1 cellular context compared by ENCODE assay signal in the genomic region with DNA sequence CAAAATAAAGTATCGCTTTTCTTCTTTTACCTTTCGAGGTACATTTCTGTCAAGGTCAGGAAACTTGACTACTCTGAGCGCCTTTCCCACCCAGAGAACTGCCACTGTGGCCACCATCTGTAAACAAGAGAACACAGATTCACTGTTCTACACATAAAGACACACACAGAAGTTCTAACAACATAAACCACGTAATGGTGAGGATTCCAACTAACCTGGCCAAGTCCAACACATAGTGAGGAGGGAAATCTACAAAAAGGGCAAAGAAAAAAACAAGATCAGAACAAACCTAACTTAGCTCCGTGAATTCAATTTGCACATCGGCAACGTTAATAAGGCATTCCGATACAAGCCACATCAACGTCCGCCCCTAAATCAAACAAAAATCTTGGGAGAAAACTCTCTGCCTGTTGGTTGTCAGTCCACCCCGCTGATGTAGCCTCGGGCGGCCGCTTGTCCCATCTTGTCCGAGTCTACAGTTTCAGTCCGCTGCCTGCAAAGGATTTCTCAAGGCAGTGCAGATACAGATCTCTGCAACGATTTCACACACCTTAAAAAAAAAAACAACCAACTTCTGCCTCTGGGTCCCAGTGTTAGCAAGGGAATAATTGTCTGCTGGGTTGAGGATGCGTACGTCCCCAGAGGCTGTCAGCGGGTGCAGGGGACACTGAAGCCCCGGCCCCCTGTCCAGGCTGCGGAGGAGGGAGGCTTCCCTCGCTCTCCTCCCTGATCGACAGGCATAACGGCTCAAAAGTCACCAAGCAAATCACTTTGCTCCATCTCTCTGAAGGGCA.
TF ChIP-seq lines count a peak whose summit lies in the region.

No MANE protein-coding gene starts in this region.

TF ChIP-seq in HepG2, 621 proteins besides CTCF, POLR2A, EP300 and RAD21 (continued from another document and continues in another):
- TF ChIP-seq, protein P1, sequence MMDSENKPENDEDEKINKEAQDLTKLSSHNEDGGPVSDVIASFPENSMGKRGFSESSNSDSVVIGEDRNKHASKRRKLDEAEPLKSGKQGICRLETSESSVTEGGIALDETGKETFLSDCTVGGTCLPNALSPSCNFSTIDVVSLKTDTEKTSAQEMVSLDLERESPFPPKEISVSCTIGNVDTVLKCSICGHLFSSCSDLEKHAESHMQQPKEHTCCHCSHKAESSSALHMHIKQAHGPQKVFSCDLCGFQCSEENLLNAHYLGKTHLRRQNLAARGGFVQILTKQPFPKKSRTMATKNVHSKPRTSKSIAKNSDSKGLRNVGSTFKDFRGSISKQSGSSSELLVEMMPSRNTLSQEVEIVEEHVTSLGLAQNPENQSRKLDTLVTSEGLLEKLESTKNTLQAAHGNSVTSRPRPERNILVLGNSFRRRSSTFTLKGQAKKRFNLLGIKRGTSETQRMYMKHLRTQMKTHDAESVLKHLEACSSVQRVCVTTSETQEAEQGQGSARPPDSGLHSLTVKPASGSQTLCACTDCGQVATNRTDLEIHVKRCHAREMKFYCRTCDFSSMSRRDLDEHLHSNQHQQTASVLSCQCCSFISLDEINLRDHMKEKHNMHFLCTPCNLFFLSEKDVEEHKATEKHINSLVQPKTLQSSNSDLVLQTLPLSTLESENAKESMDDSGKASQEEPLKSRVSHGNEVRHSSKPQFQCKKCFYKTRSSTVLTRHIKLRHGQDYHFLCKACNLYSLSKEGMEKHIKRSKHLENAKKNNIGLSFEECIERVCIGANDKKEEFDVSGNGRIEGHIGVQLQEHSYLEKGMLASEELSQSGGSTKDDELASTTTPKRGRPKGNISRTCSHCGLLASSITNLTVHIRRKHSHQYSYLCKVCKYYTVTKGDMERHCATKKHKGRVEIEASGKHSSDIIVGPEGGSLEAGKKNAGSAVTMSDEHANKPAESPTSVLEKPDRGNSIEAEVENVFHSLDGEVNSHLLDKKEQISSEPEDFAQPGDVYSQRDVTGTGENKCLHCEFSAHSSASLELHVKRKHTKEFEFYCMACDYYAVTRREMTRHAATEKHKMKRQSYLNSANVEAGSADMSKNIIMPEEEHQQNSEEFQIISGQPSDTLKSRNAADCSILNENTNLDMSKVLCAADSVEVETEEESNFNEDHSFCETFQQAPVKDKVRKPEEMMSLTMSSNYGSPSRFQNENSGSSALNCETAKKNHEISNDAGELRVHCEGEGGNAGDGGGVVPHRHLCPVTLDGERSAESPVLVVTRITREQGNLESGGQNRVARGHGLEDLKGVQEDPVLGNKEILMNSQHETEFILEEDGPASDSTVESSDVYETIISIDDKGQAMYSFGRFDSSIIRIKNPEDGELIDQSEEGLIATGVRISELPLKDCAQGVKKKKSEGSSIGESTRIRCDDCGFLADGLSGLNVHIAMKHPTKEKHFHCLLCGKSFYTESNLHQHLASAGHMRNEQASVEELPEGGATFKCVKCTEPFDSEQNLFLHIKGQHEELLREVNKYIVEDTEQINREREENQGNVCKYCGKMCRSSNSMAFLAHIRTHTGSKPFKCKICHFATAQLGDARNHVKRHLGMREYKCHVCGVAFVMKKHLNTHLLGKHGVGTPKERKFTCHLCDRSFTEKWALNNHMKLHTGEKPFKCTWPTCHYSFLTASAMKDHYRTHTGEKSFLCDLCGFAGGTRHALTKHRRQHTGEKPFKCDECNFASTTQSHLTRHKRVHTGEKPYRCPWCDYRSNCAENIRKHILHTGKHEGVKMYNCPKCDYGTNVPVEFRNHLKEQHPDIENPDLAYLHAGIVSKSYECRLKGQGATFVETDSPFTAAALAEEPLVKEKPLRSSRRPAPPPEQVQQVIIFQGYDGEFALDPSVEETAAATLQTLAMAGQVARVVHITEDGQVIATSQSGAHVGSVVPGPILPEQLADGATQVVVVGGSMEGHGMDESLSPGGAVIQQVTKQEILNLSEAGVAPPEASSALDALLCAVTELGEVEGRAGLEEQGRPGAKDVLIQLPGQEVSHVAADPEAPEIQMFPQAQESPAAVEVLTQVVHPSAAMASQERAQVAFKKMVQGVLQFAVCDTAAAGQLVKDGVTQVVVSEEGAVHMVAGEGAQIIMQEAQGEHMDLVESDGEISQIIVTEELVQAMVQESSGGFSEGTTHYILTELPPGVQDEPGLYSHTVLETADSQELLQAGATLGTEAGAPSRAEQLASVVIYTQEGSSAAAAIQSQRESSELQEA (CRISPR knock-in tag; IDR thresholded peaks at IDR 0.05; ENCODE audit: not compliant biosample characterization), result peak; percentile 4
- 0 out of 2 replicates have a peak, but pooled peaks have one; percentile 17 for TF ChIP-seq HES4 (CRISPR knock-in tag; IDR thresholded peaks at IDR 0.05; ENCODE audit: borderline replicate concordance)
- no peak for TF ChIP-seq NFIB (CRISPR knock-in tag; IDR thresholded peaks at IDR 0.05; ENCODE audit: borderline replicate concordance)
- TF ChIP-seq TARDBP (CRISPR knock-in tag; IDR thresholded peaks at IDR 0.05), result no peak
- no peak for TF ChIP-seq GATAD1 (CRISPR knock-in tag; IDR thresholded peaks at IDR 0.05)
- no peak for TF ChIP-seq ZNF773 (CRISPR knock-in tag; IDR thresholded peaks at IDR 0.05; ENCODE audit: borderline replicate concordance)
- TF ChIP-seq HMGA1 (CRISPR knock-in tag; conservative IDR thresholded peaks at IDR 0.05), result no peak
- TF ChIP-seq RFXAP (CRISPR knock-in tag; IDR thresholded peaks at IDR 0.05; ENCODE audit: borderline replicate concordance), result no peak
- TF ChIP-seq, protein P2, sequence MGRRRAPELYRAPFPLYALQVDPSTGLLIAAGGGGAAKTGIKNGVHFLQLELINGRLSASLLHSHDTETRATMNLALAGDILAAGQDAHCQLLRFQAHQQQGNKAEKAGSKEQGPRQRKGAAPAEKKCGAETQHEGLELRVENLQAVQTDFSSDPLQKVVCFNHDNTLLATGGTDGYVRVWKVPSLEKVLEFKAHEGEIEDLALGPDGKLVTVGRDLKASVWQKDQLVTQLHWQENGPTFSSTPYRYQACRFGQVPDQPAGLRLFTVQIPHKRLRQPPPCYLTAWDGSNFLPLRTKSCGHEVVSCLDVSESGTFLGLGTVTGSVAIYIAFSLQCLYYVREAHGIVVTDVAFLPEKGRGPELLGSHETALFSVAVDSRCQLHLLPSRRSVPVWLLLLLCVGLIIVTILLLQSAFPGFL (CRISPR knock-in tag; IDR thresholded peaks at IDR 0.05), result no peak
- 0 out of 2 replicates have a peak, but pooled peaks have one; percentile 40 for TF ChIP-seq ZNF557 (CRISPR knock-in tag; IDR thresholded peaks at IDR 0.05)
- TF ChIP-seq ZNF235 (CRISPR knock-in tag; IDR thresholded peaks at IDR 0.05; ENCODE audit: borderline replicate concordance), result no peak; the same call in 1 of the 2 replicates
- TF ChIP-seq FOXK1 (CRISPR knock-in tag; IDR thresholded peaks at IDR 0.05; ENCODE audit: borderline replicate concordance, low read depth), result peak; percentile 55; the same call in 1 of the 2 replicates
- TF ChIP-seq TEAD3 (CRISPR knock-in tag; optimal IDR thresholded peaks at IDR 0.05; ENCODE audit: borderline replicate concordance), result peak; percentile 12
- no peak for TF ChIP-seq ZNF556 (CRISPR knock-in tag; IDR thresholded peaks at IDR 0.05; ENCODE audit: borderline replicate concordance)
- no peak for TF ChIP-seq NONO (IDR thresholded peaks at IDR 0.05)
- no peak for TF ChIP-seq NONO (CRISPR knock-in tag; conservative IDR thresholded peaks at IDR 0.05)
- TF ChIP-seq, protein P3, sequence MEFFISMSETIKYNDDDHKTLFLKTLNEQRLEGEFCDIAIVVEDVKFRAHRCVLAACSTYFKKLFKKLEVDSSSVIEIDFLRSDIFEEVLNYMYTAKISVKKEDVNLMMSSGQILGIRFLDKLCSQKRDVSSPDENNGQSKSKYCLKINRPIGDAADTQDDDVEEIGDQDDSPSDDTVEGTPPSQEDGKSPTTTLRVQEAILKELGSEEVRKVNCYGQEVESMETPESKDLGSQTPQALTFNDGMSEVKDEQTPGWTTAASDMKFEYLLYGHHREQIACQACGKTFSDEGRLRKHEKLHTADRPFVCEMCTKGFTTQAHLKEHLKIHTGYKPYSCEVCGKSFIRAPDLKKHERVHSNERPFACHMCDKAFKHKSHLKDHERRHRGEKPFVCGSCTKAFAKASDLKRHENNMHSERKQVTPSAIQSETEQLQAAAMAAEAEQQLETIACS (CRISPR knock-in tag; IDR thresholded peaks at IDR 0.05), result no peak
- TF ChIP-seq REL (CRISPR knock-in tag; conservative IDR thresholded peaks at IDR 0.05), result 0 out of 2 replicates have a peak, but pooled peaks have one; percentile 5
- no peak for TF ChIP-seq IRX3 (CRISPR knock-in tag; IDR thresholded peaks at IDR 0.05; ENCODE audit: borderline replicate concordance, low read depth)
- TF ChIP-seq SOX6 (IDR thresholded peaks at IDR 0.05), result no peak
- 0 out of 2 replicates have a peak, but pooled peaks have one; percentile 10 for TF ChIP-seq SOX6 (CRISPR knock-in tag; IDR thresholded peaks at IDR 0.05)
- TF ChIP-seq GTF3A (CRISPR knock-in tag; conservative IDR thresholded peaks at IDR 0.05), result 0 out of 2 replicates have a peak, but pooled peaks have one; percentile 14
- TF ChIP-seq MEIS1 (CRISPR knock-in tag; IDR thresholded peaks at IDR 0.05; ENCODE audit: borderline replicate concordance), result 0 out of 2 replicates have a peak, but pooled peaks have one; percentile 19
- no peak for TF ChIP-seq ZNF607 (CRISPR knock-in tag; IDR thresholded peaks at IDR 0.05; ENCODE audit: borderline replicate concordance)
- TF ChIP-seq HNF4A (CRISPR knock-in tag; IDR thresholded peaks at IDR 0.05), result peak; percentile 3; the same call in 1 of the 2 replicates
- TF ChIP-seq, protein P4, sequence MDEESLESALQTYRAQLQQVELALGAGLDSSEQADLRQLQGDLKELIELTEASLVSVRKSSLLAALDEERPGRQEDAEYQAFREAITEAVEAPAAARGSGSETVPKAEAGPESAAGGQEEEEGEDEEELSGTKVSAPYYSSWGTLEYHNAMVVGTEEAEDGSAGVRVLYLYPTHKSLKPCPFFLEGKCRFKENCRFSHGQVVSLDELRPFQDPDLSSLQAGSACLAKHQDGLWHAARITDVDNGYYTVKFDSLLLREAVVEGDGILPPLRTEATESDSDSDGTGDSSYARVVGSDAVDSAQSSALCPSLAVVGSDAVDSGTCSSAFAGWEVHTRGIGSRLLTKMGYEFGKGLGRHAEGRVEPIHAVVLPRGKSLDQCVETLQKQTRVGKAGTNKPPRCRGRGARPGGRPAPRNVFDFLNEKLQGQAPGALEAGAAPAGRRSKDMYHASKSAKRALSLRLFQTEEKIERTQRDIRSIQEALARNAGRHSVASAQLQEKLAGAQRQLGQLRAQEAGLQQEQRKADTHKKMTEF (CRISPR knock-in tag; IDR thresholded peaks at IDR 0.05), result 0 out of 2 replicates have a peak, but pooled peaks have one; percentile 26
- TF ChIP-seq HOXA9 (CRISPR knock-in tag; IDR thresholded peaks at IDR 0.05; ENCODE audit: borderline replicate concordance), result no peak
- peak; percentile 2; the same call in 1 of the 2 replicates for TF ChIP-seq KDM2A (CRISPR knock-in tag; IDR thresholded peaks at IDR 0.05; ENCODE audit: borderline replicate concordance, low read depth)
- peak; percentile 47; the same call in 1 of the 2 replicates for TF ChIP-seq BCL6 (CRISPR knock-in tag; IDR thresholded peaks at IDR 0.05)
- no peak for TF ChIP-seq TGIF2 (CRISPR knock-in tag; IDR thresholded peaks at IDR 0.05)
- TF ChIP-seq, protein P5, sequence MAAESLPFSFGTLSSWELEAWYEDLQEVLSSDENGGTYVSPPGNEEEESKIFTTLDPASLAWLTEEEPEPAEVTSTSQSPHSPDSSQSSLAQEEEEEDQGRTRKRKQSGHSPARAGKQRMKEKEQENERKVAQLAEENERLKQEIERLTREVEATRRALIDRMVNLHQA (CRISPR knock-in tag; IDR thresholded peaks at IDR 0.05), result no peak
- TF ChIP-seq FOXA3 (CRISPR knock-in tag; IDR thresholded peaks at IDR 0.05), result peak; percentile 81
- peak; percentile 14 for TF ChIP-seq KMT2A (CRISPR knock-in tag; IDR thresholded peaks at IDR 0.05)
- TF ChIP-seq, protein P6, sequence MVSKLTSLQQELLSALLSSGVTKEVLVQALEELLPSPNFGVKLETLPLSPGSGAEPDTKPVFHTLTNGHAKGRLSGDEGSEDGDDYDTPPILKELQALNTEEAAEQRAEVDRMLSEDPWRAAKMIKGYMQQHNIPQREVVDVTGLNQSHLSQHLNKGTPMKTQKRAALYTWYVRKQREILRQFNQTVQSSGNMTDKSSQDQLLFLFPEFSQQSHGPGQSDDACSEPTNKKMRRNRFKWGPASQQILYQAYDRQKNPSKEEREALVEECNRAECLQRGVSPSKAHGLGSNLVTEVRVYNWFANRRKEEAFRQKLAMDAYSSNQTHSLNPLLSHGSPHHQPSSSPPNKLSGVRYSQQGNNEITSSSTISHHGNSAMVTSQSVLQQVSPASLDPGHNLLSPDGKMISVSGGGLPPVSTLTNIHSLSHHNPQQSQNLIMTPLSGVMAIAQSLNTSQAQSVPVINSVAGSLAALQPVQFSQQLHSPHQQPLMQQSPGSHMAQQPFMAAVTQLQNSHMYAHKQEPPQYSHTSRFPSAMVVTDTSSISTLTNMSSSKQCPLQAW (CRISPR knock-in tag; IDR thresholded peaks at IDR 0.05), result peak; percentile 57; the same call in 1 of the 2 replicates
- TF ChIP-seq, protein P7, sequence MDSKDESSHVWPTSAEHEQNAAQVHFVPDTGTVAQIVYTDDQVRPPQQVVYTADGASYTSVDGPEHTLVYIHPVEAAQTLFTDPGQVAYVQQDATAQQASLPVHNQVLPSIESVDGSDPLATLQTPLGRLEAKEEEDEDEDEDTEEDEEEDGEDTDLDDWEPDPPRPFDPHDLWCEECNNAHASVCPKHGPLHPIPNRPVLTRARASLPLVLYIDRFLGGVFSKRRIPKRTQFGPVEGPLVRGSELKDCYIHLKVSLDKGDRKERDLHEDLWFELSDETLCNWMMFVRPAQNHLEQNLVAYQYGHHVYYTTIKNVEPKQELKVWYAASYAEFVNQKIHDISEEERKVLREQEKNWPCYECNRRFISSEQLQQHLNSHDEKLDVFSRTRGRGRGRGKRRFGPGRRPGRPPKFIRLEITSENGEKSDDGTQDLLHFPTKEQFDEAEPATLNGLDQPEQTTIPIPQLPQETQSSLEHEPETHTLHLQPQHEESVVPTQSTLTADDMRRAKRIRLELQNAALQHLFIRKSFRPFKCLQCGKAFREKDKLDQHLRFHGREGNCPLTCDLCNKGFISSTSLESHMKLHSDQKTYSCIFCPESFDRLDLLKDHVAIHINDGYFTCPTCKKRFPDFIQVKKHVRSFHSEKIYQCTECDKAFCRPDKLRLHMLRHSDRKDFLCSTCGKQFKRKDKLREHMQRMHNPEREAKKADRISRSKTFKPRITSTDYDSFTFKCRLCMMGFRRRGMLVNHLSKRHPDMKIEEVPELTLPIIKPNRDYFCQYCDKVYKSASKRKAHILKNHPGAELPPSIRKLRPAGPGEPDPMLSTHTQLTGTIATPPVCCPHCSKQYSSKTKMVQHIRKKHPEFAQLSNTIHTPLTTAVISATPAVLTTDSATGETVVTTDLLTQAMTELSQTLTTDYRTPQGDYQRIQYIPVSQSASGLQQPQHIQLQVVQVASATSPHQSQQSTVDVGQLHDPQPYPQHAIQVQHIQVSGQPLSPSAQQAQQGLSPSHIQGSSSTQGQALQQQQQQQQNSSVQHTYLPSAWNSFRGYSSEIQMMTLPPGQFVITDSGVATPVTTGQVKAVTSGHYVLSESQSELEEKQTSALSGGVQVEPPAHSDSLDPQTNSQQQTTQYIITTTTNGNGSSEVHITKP (CRISPR knock-in tag; IDR thresholded peaks at IDR 0.05; ENCODE audit: low read depth), result no peak
- no peak for TF ChIP-seq ZNF749 (CRISPR knock-in tag; IDR thresholded peaks at IDR 0.05; ENCODE audit: borderline replicate concordance)
- no peak for TF ChIP-seq FOXP1 (IDR thresholded peaks at IDR 0.05)
- 0 out of 2 replicates have a peak, but pooled peaks have one; percentile 20 for TF ChIP-seq FOXP1 (CRISPR knock-in tag; IDR thresholded peaks at IDR 0.05)
- no peak for TF ChIP-seq RFX5 (IDR thresholded peaks at IDR 0.05; ENCODE audit: low read depth, low read length)
- peak; percentile 5; the same call in 1 of the 2 replicates for TF ChIP-seq ZNF570 (CRISPR knock-in tag; IDR thresholded peaks at IDR 0.05; ENCODE audit: borderline replicate concordance)
- no peak for TF ChIP-seq TRIM24 (CRISPR knock-in tag; IDR thresholded peaks at IDR 0.05)
- TF ChIP-seq ARNT2 (CRISPR knock-in tag; IDR thresholded peaks at IDR 0.05; ENCODE audit: low read depth), result 0 out of 2 replicates have a peak, but pooled peaks have one; percentile 8
- no peak for TF ChIP-seq CBX2 (IDR thresholded peaks at IDR 0.05; ENCODE audit: low read depth, low read length)
- TF ChIP-seq CBX2 (CRISPR knock-in tag; IDR thresholded peaks at IDR 0.05; ENCODE audit: low read depth), result 0 out of 2 replicates have a peak, but pooled peaks have one; percentile 15
